In genomic region chrX:137432609-137433008, GRCh38 we compare ENCODE assay signal across 1 cellular context.
TF ChIP-seq lines count a peak whose summit lies in the region.

No MANE protein-coding gene starts in this region.

TF ChIP-seq in K562, 482 proteins besides CTCF, POLR2A, EP300 and RAD21 (continued from another document):
- TF ChIP-seq ZBTB40 (IDR thresholded peaks at IDR 0.05) (no peak), ZBTB40 (CRISPR knock-in tag; IDR thresholded peaks at IDR 0.05) (no peak), ZNF280B (CRISPR knock-in tag; IDR thresholded peaks at IDR 0.05) (no peak)
TF ChIP-seq in K562: peak in this region for 1.
